20 cellular contexts compared by ENCODE assay signal in genomic region chr12:76007640-76008039, GRCh38.
"Had no signal": no experiment of that assay in that cellular context is flagged by ENCODE, and none has a peak within 500 bp of the region (broad histone marks: within the 10 kb centered on the region; RNA-seq: fewer than 3 reads in every experiment).

No MANE protein-coding gene starts in this region.

- H3K36me3 ChIP-seq: gastrocnemius medialis, left lung, spleen, transverse colon had no signal

- H3K4me3 ChIP-seq: coronary artery, gastrocnemius medialis, left lung, lung, spleen, testis, transverse colon had no signal

- H3K27ac Mint-ChIP-seq: immature natural killer cell; naive thymus-derived CD4-positive, alpha-beta T cell; stimulated activated naive B cell treated with anti-CD40 and anti-IgM and Interleukin-4, amounts not matched to agents 10 μg/mL and 1 μg/mL and 100 μg/mL, for 72 hours; stimulated activated naive CD8-positive, alpha-beta T cell treated with anti-CD3 and anti-CD28 coated beads, Interleukin-15, amount 100 ng/mL, for 72 hours had no signal

- H3K27me3 ChIP-seq: gastrocnemius medialis, left lung, spleen, testis, transverse colon had no signal

- H3K4me3 Mint-ChIP-seq: immature natural killer cell; naive thymus-derived CD4-positive, alpha-beta T cell; stimulated activated naive B cell treated with anti-CD40 and anti-IgM and Interleukin-4, amounts not matched to agents 10 μg/mL and 1 μg/mL and 100 μg/mL, for 72 hours; stimulated activated naive CD8-positive, alpha-beta T cell treated with anti-CD3 and anti-CD28 coated beads, Interleukin-15, amount 100 ng/mL, for 72 hours had no signal

- H3K4me1 ChIP-seq: gastrocnemius medialis, spleen, testis, transverse colon had no signal

- H3K9me3 ChIP-seq: gastrocnemius medialis, left lung, spleen, testis, transverse colon had no signal

- H3K27me3 Mint-ChIP-seq: naive thymus-derived CD4-positive, alpha-beta T cell had no signal

- H3K36me3 Mint-ChIP-seq: immature natural killer cell had no signal

- H3K27ac ChIP-seq: coronary artery, gastrocnemius medialis, left lung, spleen, testis, transverse colon had no signal

- FAIRE-seq: endometrium, keratinocyte had no signal

- H3K4me1 Mint-ChIP-seq: immature natural killer cell; naive thymus-derived CD4-positive, alpha-beta T cell; stimulated activated naive B cell treated with anti-CD40 and anti-IgM and Interleukin-4, amounts not matched to agents 10 μg/mL and 1 μg/mL and 100 μg/mL, for 72 hours; stimulated activated naive CD8-positive, alpha-beta T cell treated with anti-CD3 and anti-CD28 coated beads, Interleukin-15, amount 100 ng/mL, for 72 hours had no signal

- DNase-seq: effector CD8-positive, alpha-beta T cell; gastrocnemius medialis; immature natural killer cell; left lung; naive thymus-derived CD4-positive, alpha-beta T cell; posterior cingulate gyrus; spleen; stimulated activated CD4-positive, alpha-beta T cell treated with anti-CD3 and anti-CD28 coated beads, Interleukin-15, amount 100 ng/mL, for 24 hours; stimulated activated CD4-positive, alpha-beta T cell treated with anti-CD3 and anti-CD28 coated beads, Interleukin-1b, Interleukin-23, amount 100 ng/mL, for 48 hours; stimulated activated CD4-positive, alpha-beta T cell treated with anti-CD3 and anti-CD28 coated beads, Interleukin-4, amount 100 ng/mL, for 24 hours; stimulated activated naive B cell treated with anti-CD40 and anti-IgM and Interleukin-4, amounts not matched to agents 10 μg/mL and 1 μg/mL and 100 μg/mL, for 72 hours; stimulated activated naive CD8-positive, alpha-beta T cell treated with anti-CD3 and anti-CD28 coated beads, Interleukin-15, amount 100 ng/mL, for 72 hours; testis; transverse colon had no signal

- ATAC-seq: esophagus mucosa; gastrocnemius medialis; left lung; naive thymus-derived CD4-positive, alpha-beta T cell; sciatic nerve; stimulated activated naive B cell treated with anti-CD40 and anti-IgM and Interleukin-4, amounts not matched to agents 10 μg/mL and 1 μg/mL and 100 μg/mL, for 72 hours; stimulated activated naive CD8-positive, alpha-beta T cell treated with anti-CD3 and anti-CD28 coated beads, Interleukin-15, amount 100 ng/mL, for 72 hours had no signal

- H3K9me3 Mint-ChIP-seq: immature natural killer cell had no signal
